Comparison of ENCODE assay signal across 1 cellular context in the genomic region with DNA sequence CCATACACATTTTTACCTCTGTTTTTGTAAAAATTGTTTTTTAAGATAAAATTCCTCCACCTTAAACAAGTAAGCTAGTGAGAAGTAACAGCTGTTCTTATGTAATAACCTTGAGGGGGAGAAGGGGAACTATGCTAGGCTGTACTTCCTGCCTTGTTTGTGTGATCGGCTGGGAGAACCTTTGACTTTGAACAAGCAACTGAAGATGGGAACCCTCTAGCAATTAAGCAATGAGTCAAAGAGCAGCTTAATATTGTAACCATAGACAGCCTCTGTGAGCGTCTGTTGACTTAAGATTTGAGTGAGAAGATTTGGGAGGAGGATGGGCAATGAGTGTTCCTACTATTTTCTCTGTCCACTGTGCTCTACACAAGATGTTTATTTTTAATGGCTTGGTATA.
TF ChIP-seq lines count a peak whose summit lies in the region.

No MANE protein-coding gene starts in this region.

TF ChIP-seq in GM12878, 131 proteins besides CTCF, POLR2A, EP300 and RAD21 (continued from another document):
- TF ChIP-seq, protein P1, sequence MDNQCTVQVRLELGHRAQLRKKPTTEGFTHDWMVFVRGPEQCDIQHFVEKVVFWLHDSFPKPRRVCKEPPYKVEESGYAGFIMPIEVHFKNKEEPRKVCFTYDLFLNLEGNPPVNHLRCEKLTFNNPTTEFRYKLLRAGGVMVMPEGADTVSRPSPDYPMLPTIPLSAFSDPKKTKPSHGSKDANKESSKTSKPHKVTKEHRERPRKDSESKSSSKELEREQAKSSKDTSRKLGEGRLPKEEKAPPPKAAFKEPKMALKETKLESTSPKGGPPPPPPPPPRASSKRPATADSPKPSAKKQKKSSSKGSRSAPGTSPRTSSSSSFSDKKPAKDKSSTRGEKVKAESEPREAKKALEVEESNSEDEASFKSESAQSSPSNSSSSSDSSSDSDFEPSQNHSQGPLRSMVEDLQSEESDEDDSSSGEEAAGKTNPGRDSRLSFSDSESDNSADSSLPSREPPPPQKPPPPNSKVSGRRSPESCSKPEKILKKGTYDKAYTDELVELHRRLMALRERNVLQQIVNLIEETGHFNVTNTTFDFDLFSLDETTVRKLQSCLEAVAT (IDR thresholded peaks at IDR 0.05), result no peak
